22 cellular contexts compared by ENCODE assay signal in the genomic region with DNA sequence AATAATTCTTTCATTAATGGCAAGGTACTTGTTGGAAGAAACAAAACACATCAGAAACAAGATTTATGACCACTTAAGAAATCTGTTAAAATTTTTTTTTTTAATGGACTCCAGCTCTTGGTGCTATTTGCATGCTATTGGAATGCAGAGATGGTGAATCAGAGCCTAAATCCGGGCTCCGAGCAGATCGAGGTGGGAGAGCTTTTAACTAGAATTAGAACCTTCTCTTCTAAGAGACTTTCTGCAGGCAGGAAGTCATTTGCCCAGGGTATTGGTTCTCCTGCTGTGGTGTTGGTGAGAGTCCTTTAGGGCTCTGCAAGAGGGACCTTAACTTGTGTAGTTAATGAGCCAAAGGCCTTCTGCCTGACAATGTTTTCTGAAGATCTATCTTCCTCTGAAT.
"Had no signal": no experiment of that assay in that cellular context is flagged by ENCODE, and none has a peak within 500 bp of the region (broad histone marks: within the 10 kb centered on the region; RNA-seq: fewer than 3 reads in every experiment).

No MANE protein-coding gene starts in this region.

- H3K4me1 Mint-ChIP-seq: natural killer cell had no signal

- H3K4me3 ChIP-seq: body of pancreas, left lung, lower lobe of right lung, spleen, tibial nerve had no signal

- DNase-seq: activated naive CD4-positive, alpha-beta T cell treated with Interleukin-2 at 50 U/mL for 16 hours; activated T-cell treated with anti-CD3 and anti-CD28 coated beads for 4 hours; activated T-cell treated with anti-CD3 and anti-CD28 coated beads, Interleukin-2, amount 50 U/mL, for 72 hours; anterior cingulate cortex; body of pancreas; effector memory CD4-positive, alpha-beta T cell; head of caudate nucleus; hypothalamus; kidney glomerular epithelial cell; left lung; lower lobe of right lung; mesenchymal stem cell; natural killer cell; posterior cingulate gyrus; right cardiac atrium; spleen; stimulated activated CD4-positive, alpha-beta T cell treated with anti-CD3 and anti-CD28 coated beads, Interleukin-2, amount 100 ng/mL, for 48 hours; stimulated activated naive CD4-positive, alpha-beta T cell treated with Interleukin-2 at 50 U/mL for 16 hours; T-helper 2 cell had no signal

- H3K4me3 Mint-ChIP-seq: activated naive CD8-positive, alpha-beta T cell; activated T-cell treated with anti-CD3 and anti-CD28 coated beads, Interleukin-2, amount 50 U/mL, for 72 hours; natural killer cell had no signal

- ATAC-seq: activated T-cell treated with anti-CD3 and anti-CD28 coated beads, Interleukin-2, amount 50 U/mL, for 72 hours; body of pancreas; left lung; lower lobe of right lung; natural killer cell; right cardiac atrium had no signal

- H3K9me3 Mint-ChIP-seq: activated T-cell treated with anti-CD3 and anti-CD28 coated beads, Interleukin-2, amount 50 U/mL, for 72 hours; natural killer cell had no signal

- H3K36me3 Mint-ChIP-seq: activated naive CD8-positive, alpha-beta T cell; natural killer cell had no signal

- FAIRE-seq: colon had no signal

- H3K27ac Mint-ChIP-seq: activated naive CD8-positive, alpha-beta T cell; activated T-cell treated with anti-CD3 and anti-CD28 coated beads, Interleukin-2, amount 50 U/mL, for 72 hours; natural killer cell had no signal
